Comparison of ENCODE assay signal across 16 cellular contexts in genomic region chr2:229252996-229253395, GRCh38. TPM values are rescaled to one million over a fixed set of nuclear protein-coding genes. Genes with fewer than 3 reads are reported as not detected.
DNase-seq lines count a peak whose midpoint lies in the region; ATAC-seq and TF ChIP-seq lines count a peak whose summit lies in the region.
"Had no signal": no experiment of that assay in that cellular context is flagged by ENCODE, and none has a peak within 500 bp of the region (broad histone marks: within the 10 kb centered on the region; RNA-seq: fewer than 3 reads in every experiment).

No MANE protein-coding gene starts in this region.

- no peaks in the 10 kb centered on the region for H3K9me3 ChIP-seq in right atrium auricular region
- H3K9me3 ChIP-seq in gastroesophageal sphincter = no peaks in the 10 kb centered on the region
- no peaks in the 10 kb centered on the region for H3K9me3 ChIP-seq in right cardiac atrium (ENCODE audit: control insufficient read depth, low read length)
- no peaks in the 10 kb centered on the region for H3K9me3 ChIP-seq in aorta (ENCODE audit: control insufficient read depth, low read length)
- H3K9me3 ChIP-seq: BLaER1 had no signal

- no peak overlapping the region for H3K27ac ChIP-seq in right atrium auricular region
- H3K27ac ChIP-seq in gastroesophageal sphincter = peak overlapping the region in 1 of 4 donors; percentile 20
- no peak overlapping the region for H3K27ac ChIP-seq in right cardiac atrium (ENCODE audit: low read length)
- no peak overlapping the region for H3K27ac ChIP-seq in aorta (ENCODE audit: low read depth in 1 of 2, low read length in 2 of 2)
- H3K27ac ChIP-seq: BLaER1 had no signal

- DNase-seq in Right ventricle myocardium superior = no peak
- DNase-seq in right atrium auricular region (ENCODE audit: low spot score) = no peak
- no peak for DNase-seq in right cardiac atrium
- DNase-seq in aorta = no peak
- DNase-seq in EL = no peak
- no peak for DNase-seq in effector CD8-positive, alpha-beta T cell (lab: John Stamatoyannopoulos, UW)
- DNase-seq: 8988T, AML-193, DMS53, GOT3, H9 had no signal

- TF ChIP-seq EP300 in gastroesophageal sphincter (IDR thresholded peaks at IDR 0.05) = no peak

- TF ChIP-seq CTCF in right atrium auricular region (IDR thresholded peaks at IDR 0.05) (no peak), gastroesophageal sphincter (IDR thresholded peaks at IDR 0.05) (no peak)

- H3K4me3 ChIP-seq in right atrium auricular region (no peak overlapping the region), gastroesophageal sphincter (no peak overlapping the region), right cardiac atrium (ENCODE audit: low read length) (no peak overlapping the region), aorta (ENCODE audit: low read length in 2 of 2) (no peak overlapping the region)
- H3K4me3 ChIP-seq: BLaER1, GM12878 had no signal

- peaks cover 0 to 11% of the 10 kb centered on the region in 2 donors for H3K4me1 ChIP-seq in right atrium auricular region
- H3K4me1 ChIP-seq in gastroesophageal sphincter = no peaks in the 10 kb centered on the region
- H3K4me1 ChIP-seq in right cardiac atrium (ENCODE audit: control insufficient read depth, insufficient read depth, low read length) = peaks cover 2% of the 10 kb centered on the region
- peaks cover 12 to 24% of the 10 kb centered on the region in 2 donors for H3K4me1 ChIP-seq in aorta (ENCODE audit: control insufficient read depth in 1 of 2, insufficient read depth in 2 of 2, low read length in 2 of 2)
- H3K4me1 ChIP-seq: BLaER1 had no signal

- intact Hi-C loops in Right ventricle myocardium superior (cut with DNase I) (no loop called here), right cardiac atrium (cut with DNase I) (no loop called here), aorta (cut with DNase I) (no loop called here)

- peak; percentile 74 for ATAC-seq in Right ventricle myocardium superior (ENCODE audit: poor library complexity)
- peak; percentile 47 for ATAC-seq in gastroesophageal sphincter
- ATAC-seq in right cardiac atrium = peak; percentile 42 to 80
- peak; percentile 65 for ATAC-seq in aorta (ENCODE audit: low FRiP score)
- ATAC-seq in GM19023 (IDR thresholded peaks at IDR 0.05; ENCODE audit: unreplicated experiment) = no peak
- ATAC-seq: GM12878 had no signal

- no peak for TF ChIP-seq POLR2A in gastroesophageal sphincter (IDR thresholded peaks at IDR 0.05)

- H3K36me3 ChIP-seq in right atrium auricular region = no peaks in the 10 kb centered on the region
- H3K36me3 ChIP-seq in gastroesophageal sphincter = no peaks in the 10 kb centered on the region
- peaks cover 0 to 5% of the 10 kb centered on the region in 2 donors for H3K36me3 ChIP-seq in aorta (ENCODE audit: control insufficient read depth in 1 of 2, insufficient read depth in 2 of 2, low read length in 1 of 2)
- H3K36me3 ChIP-seq: BLaER1 had no signal

- H3K27me3 ChIP-seq in right atrium auricular region (no peaks in the 10 kb centered on the region), gastroesophageal sphincter (no peaks in the 10 kb centered on the region), right cardiac atrium (ENCODE audit: control insufficient read depth, insufficient read depth) (no peaks in the 10 kb centered on the region), aorta (ENCODE audit: control insufficient read depth in 1 of 2, insufficient read depth in 2 of 2, low read length in 1 of 2) (no peaks in the 10 kb centered on the region)
- H3K27me3 ChIP-seq: BLaER1 had no signal

RNA-seq across cellular contexts. Expression of gene PID1, which starts 18.1 kb away (rescaled TPM):
- total RNA-seq in Right ventricle myocardium superior (7.1 TPM), right atrium auricular region (10 to 100 TPM in 1 of 2 donors, 1 to 10 TPM in 1; 9.1 to 24.0 TPM), gastroesophageal sphincter (10 to 100 TPM; 34.4 to 62.4 (median 54.9) TPM), right cardiac atrium (10 to 100 TPM; 10.4 to 17.2 (median 12.0) TPM), aorta (10 to 100 TPM; 44.8 to 88.6 TPM)
- polyA plus RNA-seq in right cardiac atrium (9.1 TPM), aorta (10 to 100 TPM; 66.5 to 67.2 TPM)
- total RNA-seq: G401, GM12878 had no signal
- polyA plus RNA-seq: GM12878 had no signal
